Comparison of ENCODE assay signal across 9 cellular contexts in the genomic region with DNA sequence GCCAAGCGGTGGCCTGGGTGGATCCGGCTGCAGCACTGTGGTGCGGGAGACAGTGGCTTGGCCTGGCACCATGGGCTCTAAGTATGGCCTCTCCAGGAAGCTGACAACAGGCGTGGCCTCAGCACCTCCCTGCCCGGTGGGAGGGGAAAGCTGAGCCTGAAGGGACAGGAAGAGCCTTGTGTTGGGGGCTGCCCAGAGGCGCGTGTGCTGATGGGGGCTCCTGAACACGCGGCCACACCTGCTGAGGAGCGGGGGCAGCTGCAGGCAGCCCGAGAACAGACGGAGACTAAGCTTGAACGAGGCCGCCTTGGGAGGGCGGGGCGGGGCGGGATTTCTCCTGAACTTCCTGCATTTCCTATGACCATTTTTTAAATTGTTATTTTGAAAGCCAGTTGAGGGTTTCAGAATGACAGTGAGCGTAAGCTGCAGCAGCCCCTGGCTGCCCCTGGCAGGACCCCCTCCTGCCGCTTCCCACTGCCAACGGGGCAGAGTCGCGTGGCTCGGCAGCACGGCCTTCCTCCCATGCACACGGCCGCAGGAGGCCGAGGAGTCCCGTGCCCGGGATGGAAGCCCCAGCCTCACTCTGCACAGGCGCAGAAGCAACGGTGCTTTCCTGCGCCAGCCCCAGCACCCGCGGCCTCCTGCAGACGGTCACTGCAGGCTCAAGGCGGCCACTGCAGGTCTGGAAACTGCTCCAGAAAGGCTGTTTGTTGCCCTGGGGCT.
DNase-seq lines count a peak whose midpoint lies in the region; ATAC-seq lines count a peak whose summit lies in the region.
"Had no signal": no experiment of that assay in that cellular context is flagged by ENCODE, and none has a peak within 500 bp of the region (broad histone marks: within the 10 kb centered on the region; RNA-seq: fewer than 3 reads in every experiment).

No MANE protein-coding gene starts in this region.

- H3K9me3 ChIP-seq in effector memory CD4-positive, alpha-beta T cell (ENCODE audit: control insufficient read depth, low read length) = no peaks in the 10 kb centered on the region

- H3K36me3 ChIP-seq in effector memory CD4-positive, alpha-beta T cell (ENCODE audit: control insufficient read depth, insufficient read depth, low read length) = no peaks in the 10 kb centered on the region

- H3K4me3 ChIP-seq in effector memory CD4-positive, alpha-beta T cell (ENCODE audit: insufficient read depth, low read depth, low read length, poor library complexity, severe bottlenecking) = peak overlapping the region; percentile 42
- peak overlapping the region; percentile 12 to 33 (median 22) for H3K4me3 ChIP-seq in skin epidermis

- ATAC-seq in GM18858 (IDR thresholded peaks at IDR 0.05; ENCODE audit: unreplicated experiment) = no peak

- H3K4me1 ChIP-seq in effector memory CD4-positive, alpha-beta T cell (ENCODE audit: control insufficient read depth, insufficient read depth, low read length, poor library complexity, severe bottlenecking) = peaks cover 6% of the 10 kb centered on the region

- H3K27ac ChIP-seq in effector memory CD4-positive, alpha-beta T cell (ENCODE audit: insufficient read depth, low read length, poor library complexity, severe bottlenecking) = peak overlapping the region; percentile 42
- peak overlapping the region in 20 of 21 experiments; percentile 29 to 90 (median 66) for H3K27ac ChIP-seq in skin epidermis
- H3K27ac ChIP-seq: 22Rv1 had no signal

- H3K27me3 ChIP-seq in effector memory CD4-positive, alpha-beta T cell (replicated peaks; ENCODE audit: control insufficient read depth, insufficient read depth, low read length, poor library complexity, severe bottlenecking) = no peaks in the 10 kb centered on the region

- DNase-seq in NCI-H1417 (lab: John Stamatoyannopoulos, UW) (peak in 2 of 3 experiments; percentile 4 to 10), NCI-H1417 treated with DMSO at 0.1 percent for 48 hours (lab: John Stamatoyannopoulos, UW) (no peak), NCI-H69 (lab: John Stamatoyannopoulos, UW) (peak; percentile 20), DMS79 (lab: John Stamatoyannopoulos, UW) (no peak), NOMO-1 treated with DMSO at 0.1 percent for 48 hours (lab: John Stamatoyannopoulos, UW; ENCODE audit: unreplicated experiment) (no peak)
- no peak for DNase-seq in effector memory CD4-positive, alpha-beta T cell

Comparison
In these comparisons a context has a peak if more than half of its experiments do, and no peak if none do; other contexts are left out.
1. DNase-seq: peak in NCI-H1417 (2 of 3) and NCI-H69 (single experiment); none in NCI-H1417 treated with DMSO at 0.1 percent for 48 hours (single experiment), effector memory CD4-positive, alpha-beta T cell (0 of 3), DMS79 (single experiment) and NOMO-1 treated with DMSO at 0.1 percent for 48 hours (single experiment).